ENCODE assay signal across 28 cellular contexts in genomic region chr5:95707055-95707454, GRCh38. TPM values are rescaled to one million over a fixed set of nuclear protein-coding genes. Genes with fewer than 3 reads are reported as not detected.
"Had no signal": no experiment of that assay in that cellular context is flagged by ENCODE, and none has a peak within 500 bp of the region (broad histone marks: within the 10 kb centered on the region; RNA-seq: fewer than 3 reads in every experiment).

No MANE protein-coding gene starts in this region.

- H2AFZ ChIP-seq: parathyroid adenoma had no signal

- H3K27ac ChIP-seq: left lung, parathyroid adenoma, right atrium auricular region, right lobe of liver, tibial nerve, uterus had no signal

- H3K4me3 Mint-ChIP-seq: immature natural killer cell; naive thymus-derived CD4-positive, alpha-beta T cell; natural killer cell treated with Interleukin-12 subunit alpha and Interleukin-12 subunit beta and Interleukin-15 and Interleukin-18, amount 100 ng/mL, for 72 hours; neural crest cell; stimulated activated memory B cell treated with anti-CD40 and anti-IgM and Interleukin-4, amounts not matched to agents 10 μg/mL and 1 μg/mL and 100 μg/mL, for 72 hours; stimulated activated naive CD8-positive, alpha-beta T cell treated with anti-CD3 and anti-CD28 coated beads, Interleukin-15, amount 100 ng/mL, for 72 hours; type B pancreatic cell had no signal

- H3K4me3 ChIP-seq: left lung, lung, mucosa of descending colon, right atrium auricular region, right lobe of liver, smooth muscle cell, tibial nerve, uterus had no signal

- DNase-seq: hippocampal formation; immature natural killer cell; kidney; left colon; left lung; midbrain; mucosa of descending colon; naive thymus-derived CD4-positive, alpha-beta T cell; nucleus accumbens; right lobe of liver; stimulated activated CD4-positive, alpha-beta T cell treated with anti-CD3 and anti-CD28 coated beads, Interleukin-1b, Interleukin-23, amount 100 ng/mL, for 48 hours; stimulated activated CD4-positive, alpha-beta T cell treated with anti-CD3 and anti-CD28 coated beads, Interleukin-2, amount 100 ng/mL, for 48 hours; stimulated activated CD4-positive, alpha-beta T cell treated with anti-CD3 and anti-CD28 coated beads, Interleukin-4, amount 100 ng/mL, for 4 hours; stimulated activated CD8-positive, alpha-beta memory T cell treated with anti-CD3 and anti-CD28 coated beads, Interleukin-4, amount 100 ng/mL, for 48 hours; stimulated activated naive CD4-positive, alpha-beta T cell treated with Interleukin-2 at 50 U/mL for 16 hours; stimulated activated naive CD8-positive, alpha-beta T cell treated with anti-CD3 and anti-CD28 coated beads, Interleukin-15, amount 100 ng/mL, for 72 hours; substantia nigra; uterus had no signal

- H3K9me3 Mint-ChIP-seq: immature natural killer cell; naive thymus-derived CD4-positive, alpha-beta T cell; natural killer cell treated with Interleukin-12 subunit alpha and Interleukin-12 subunit beta and Interleukin-15 and Interleukin-18, amount 100 ng/mL, for 72 hours; stimulated activated memory B cell treated with anti-CD40 and anti-IgM and Interleukin-4, amounts not matched to agents 10 μg/mL and 1 μg/mL and 100 μg/mL, for 72 hours; stimulated activated naive CD8-positive, alpha-beta T cell treated with anti-CD3 and anti-CD28 coated beads, Interleukin-15, amount 100 ng/mL, for 72 hours; type B pancreatic cell had no signal

- H3K9me3 ChIP-seq: left lung, mucosa of descending colon, right atrium auricular region, right lobe of liver, tibial nerve, uterus had no signal

- H3K27me3 ChIP-seq: left lung, right atrium auricular region, right lobe of liver, tibial nerve, uterus had no signal

- H3K4me2 ChIP-seq: smooth muscle cell had no signal

- FAIRE-seq: islet of Langerhans, kidney had no signal

- H3K27ac Mint-ChIP-seq: immature natural killer cell; stimulated activated memory B cell treated with anti-CD40 and anti-IgM and Interleukin-4, amounts not matched to agents 10 μg/mL and 1 μg/mL and 100 μg/mL, for 72 hours; stimulated activated naive CD8-positive, alpha-beta T cell treated with anti-CD3 and anti-CD28 coated beads, Interleukin-15, amount 100 ng/mL, for 72 hours; type B pancreatic cell had no signal

- ATAC-seq: left colon; left lung; mucosa of descending colon; naive thymus-derived CD4-positive, alpha-beta T cell; natural killer cell treated with Interleukin-12 subunit alpha and Interleukin-12 subunit beta and Interleukin-15 and Interleukin-18, amount 100 ng/mL, for 72 hours; right lobe of liver; stimulated activated memory B cell treated with anti-CD40 and anti-IgM and Interleukin-4, amounts not matched to agents 10 μg/mL and 1 μg/mL and 100 μg/mL, for 72 hours; stimulated activated naive CD8-positive, alpha-beta T cell treated with anti-CD3 and anti-CD28 coated beads, Interleukin-15, amount 100 ng/mL, for 72 hours had no signal

- H3K9ac ChIP-seq: parathyroid adenoma had no signal

- H3K79me2 ChIP-seq: parathyroid adenoma had no signal

- H3K36me3 ChIP-seq: left lung, right atrium auricular region, right lobe of liver, tibial nerve, uterus had no signal

- H3K4me1 Mint-ChIP-seq: stimulated activated memory B cell treated with anti-CD40 and anti-IgM and Interleukin-4, amounts not matched to agents 10 μg/mL and 1 μg/mL and 100 μg/mL, for 72 hours had no signal

- H3K36me3 Mint-ChIP-seq: naive thymus-derived CD4-positive, alpha-beta T cell; natural killer cell treated with Interleukin-12 subunit alpha and Interleukin-12 subunit beta and Interleukin-15 and Interleukin-18, amount 100 ng/mL, for 72 hours; stimulated activated memory B cell treated with anti-CD40 and anti-IgM and Interleukin-4, amounts not matched to agents 10 μg/mL and 1 μg/mL and 100 μg/mL, for 72 hours; type B pancreatic cell had no signal

- H3K27me3 Mint-ChIP-seq: natural killer cell treated with Interleukin-12 subunit alpha and Interleukin-12 subunit beta and Interleukin-15 and Interleukin-18, amount 100 ng/mL, for 72 hours; stimulated activated memory B cell treated with anti-CD40 and anti-IgM and Interleukin-4, amounts not matched to agents 10 μg/mL and 1 μg/mL and 100 μg/mL, for 72 hours; stimulated activated naive CD8-positive, alpha-beta T cell treated with anti-CD3 and anti-CD28 coated beads, Interleukin-15, amount 100 ng/mL, for 72 hours; type B pancreatic cell had no signal

- H3K4me1 ChIP-seq: left lung, parathyroid adenoma, uterus had no signal

RNA-seq across cellular contexts. Expression of gene SPATA9, which starts 24.3 kb away (rescaled TPM):
- total RNA-seq: smooth muscle cell had no signal
- polyA plus RNA-seq: naive thymus-derived CD4-positive, alpha-beta T cell; smooth muscle cell had no signal
